ENCODE assay signal across 8 cellular contexts in genomic region chr14:76947078-76947837, GRCh38.
DNase-seq lines count a peak whose midpoint lies in the region; ATAC-seq and TF ChIP-seq lines count a peak whose summit lies in the region.

No MANE protein-coding gene starts in this region.

- H3K9me3 Mint-ChIP-seq in CD8-positive, alpha-beta T cell, result no peaks in the 10 kb centered on the region

- H3K36me3 ChIP-seq in CD8-positive, alpha-beta T cell (ENCODE audit: insufficient read depth, low read length), result no peaks in the 10 kb centered on the region
- H3K36me3 ChIP-seq in HUES48 (ENCODE audit: control insufficient read depth, insufficient read depth, low read length) (no peaks in the 10 kb centered on the region), NT2/D1 (ENCODE audit: insufficient read depth, insufficient read length, low read length) (no peaks in the 10 kb centered on the region), mucosa of stomach (ENCODE audit: control insufficient read depth, insufficient read depth, low read length) (no peaks in the 10 kb centered on the region)

- ATAC-seq in CD8-positive, alpha-beta T cell, result peak; percentile 96
- peak; percentile 81 for ATAC-seq in GM21367 (IDR thresholded peaks at IDR 0.05; ENCODE audit: unreplicated experiment)

- DNase-seq in CD8-positive, alpha-beta T cell, result peak; percentile 52 to 82 (median 77)
- DNase-seq in NT2/D1 (ENCODE audit: low read depth, low spot score), result peak; percentile 89
- peak; percentile 66 for DNase-seq in activated T-cell treated with anti-CD3 and anti-CD28 coated beads for 4 hours
- DNase-seq in epithelial cell of proximal tubule (ENCODE audit: low read depth), result peak; percentile 82
- DNase-seq in stimulated activated CD8-positive, alpha-beta memory T cell treated with anti-CD3 and anti-CD28 coated beads, Interleukin-7, amount 100 ng/mL, for 4 hours (ENCODE audit: low read depth in 2 of 2), result peak; percentile 68 to 78

- no peak overlapping the region for H3K4me3 ChIP-seq in CD8-positive, alpha-beta T cell (ENCODE audit: low read depth, low read length)
- H3K4me3 ChIP-seq in HUES48 (ENCODE audit: low read depth, low read length) (peak overlapping the region; percentile 43; the same call in 1 of the 2 replicates), NT2/D1 (ENCODE audit: insufficient read length, low read depth) (peak overlapping the region; percentile 16), epithelial cell of proximal tubule (ENCODE audit: low read depth, low read length) (peak overlapping the region; percentile 26), mucosa of stomach (ENCODE audit: low read length) (no peak overlapping the region)

- peaks cover 13% of the 10 kb centered on the region for H3K4me1 ChIP-seq in CD8-positive, alpha-beta T cell (ENCODE audit: insufficient read depth, low read length)
- H3K4me1 ChIP-seq in HUES48 (ENCODE audit: control insufficient read depth, insufficient read depth, low read length) (peaks cover 19% of the 10 kb centered on the region), NT2/D1 (ENCODE audit: insufficient read depth, insufficient read length) (peaks cover 23% of the 10 kb centered on the region), mucosa of stomach (ENCODE audit: control insufficient read depth, insufficient read depth, low read length) (peaks cover 21% of the 10 kb centered on the region)

- 0 out of 2 replicates have a peak overlapping the region, but pooled peaks have one; percentile 3 for H3K9ac ChIP-seq in HUES48 (ENCODE audit: low read depth, low read length)
- peak overlapping the region; percentile 46 for H3K9ac ChIP-seq in NT2/D1 (ENCODE audit: insufficient read length, low read depth)
- peak overlapping the region; percentile 54 for H3K9ac ChIP-seq in mucosa of stomach (ENCODE audit: low read length)

- POLR2A ChIA-PET in CD8-positive, alpha-beta T cell (lab: Charles Lee), result interaction anchor here (1.0 to 2.0 kb wide), 4 partner anchors 9 to 106 kb away, joined by 3 to 6 read pairs (median 4); no protein-coding TSS in a partner anchor

- peak; percentile 46 for TF ChIP-seq CTCF in CD8-positive, alpha-beta T cell (IDR thresholded peaks at IDR 0.05)
- peak; percentile 53 for TF ChIP-seq CTCF in epithelial cell of proximal tubule (conservative IDR thresholded peaks at IDR 0.05; ENCODE audit: low read depth, low read length)

- H3K27ac Mint-ChIP-seq in CD8-positive, alpha-beta T cell, result peak overlapping the region; percentile 60

- H3K4me1 Mint-ChIP-seq in CD8-positive, alpha-beta T cell (ENCODE audit: low read depth), result peaks cover 19% of the 10 kb centered on the region

- intact Hi-C loops in CD8-positive, alpha-beta T cell (cut with DNase I, micrococcal nuclease), result loop anchor here (1.0 to 5.0 kb wide), 6 partner anchors 9 to 106 kb away; no protein-coding TSS in a partner anchor

- no peaks in the 10 kb centered on the region for H3K27me3 ChIP-seq in CD8-positive, alpha-beta T cell (ENCODE audit: insufficient read depth, low read length)
- H3K27me3 ChIP-seq in HUES48 (ENCODE audit: control insufficient read depth, insufficient read depth, low read length) (no peaks in the 10 kb centered on the region), NT2/D1 (ENCODE audit: insufficient read depth, insufficient read length) (no peaks in the 10 kb centered on the region), mucosa of stomach (ENCODE audit: control insufficient read depth, insufficient read depth, low read length) (no peaks in the 10 kb centered on the region)

- no peaks in the 10 kb centered on the region for H3K36me3 Mint-ChIP-seq in CD8-positive, alpha-beta T cell

- CTCF ChIA-PET in CD8-positive, alpha-beta T cell (lab: Charles Lee), result interaction anchor here (0.6 to 2.6 kb wide), 20 partner anchors 8 to 122 kb away, joined by 3 to 25 read pairs (median 4); no protein-coding TSS in a partner anchor

- no peak overlapping the region for H3K27ac ChIP-seq in CD8-positive, alpha-beta T cell (ENCODE audit: low read depth, low read length)
- H3K27ac ChIP-seq in HUES48 (ENCODE audit: low read depth, low read length), result peak overlapping the region; percentile 89

- no peaks in the 10 kb centered on the region for H3K9me3 ChIP-seq in CD8-positive, alpha-beta T cell (ENCODE audit: low read length)
- H3K9me3 ChIP-seq in HUES48 (ENCODE audit: control insufficient read depth, insufficient read depth, low read length), result no peaks in the 10 kb centered on the region
- no peaks in the 10 kb centered on the region for H3K9me3 ChIP-seq in NT2/D1 (ENCODE audit: insufficient read depth, low read length)
- H3K9me3 ChIP-seq in mucosa of stomach (ENCODE audit: control insufficient read depth, low read length), result no peaks in the 10 kb centered on the region

- H3K27me3 Mint-ChIP-seq in CD8-positive, alpha-beta T cell (ENCODE audit: low read depth), result no peaks in the 10 kb centered on the region

- H3K4me3 Mint-ChIP-seq in CD8-positive, alpha-beta T cell, result no peak overlapping the region

Comparison
In these comparisons a context has a peak if more than half of its experiments do, and no peak if none do; other contexts are left out.
1. H3K4me3 ChIP-seq: peak in HUES48 (single experiment), NT2/D1 (single experiment) and epithelial cell of proximal tubule (single experiment); none in CD8-positive, alpha-beta T cell (single experiment) and mucosa of stomach (single experiment).
2. H3K9ac ChIP-seq: peak in every context shown above with its lines; median percentile 54 in mucosa of stomach; 46 in NT2/D1; 3 in HUES48.
3. Peak in every context shown above with its lines, with median percentiles within 50 percentile points of each other: DNase-seq.